8 cellular contexts compared by ENCODE assay signal in the genomic region with DNA sequence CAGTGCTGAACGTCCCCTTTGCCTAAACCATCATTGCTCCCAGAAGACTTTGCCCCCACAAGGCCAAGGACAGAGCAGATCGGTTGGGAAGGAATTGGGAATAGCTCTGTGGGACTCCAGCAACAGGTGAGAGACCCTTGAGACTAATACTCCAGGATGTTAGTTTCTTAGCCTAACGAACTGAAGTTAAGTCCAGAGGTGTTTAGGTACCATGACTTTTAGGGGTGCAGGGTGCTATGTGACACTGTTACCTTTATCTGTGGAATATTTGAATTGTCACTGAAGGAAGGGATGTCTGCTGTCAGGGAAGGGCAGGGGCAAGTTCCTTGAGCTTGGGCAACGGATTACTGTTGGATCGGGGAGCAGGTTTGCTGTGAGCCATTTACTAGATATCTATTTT. TPM values are rescaled to one million over a fixed set of nuclear protein-coding genes. Genes with fewer than 3 reads are reported as not detected.
DNase-seq lines count a peak whose midpoint lies in the region; ATAC-seq and TF ChIP-seq lines count a peak whose summit lies in the region.
"Had no signal": no experiment of that assay in that cellular context is flagged by ENCODE, and none has a peak within 500 bp of the region (broad histone marks: within the 10 kb centered on the region; RNA-seq: fewer than 3 reads in every experiment).

No MANE protein-coding gene starts in this region.

- no peak for ATAC-seq in GM23338
- ATAC-seq in T-cell (replicated peaks in 1 of 4): no peak

- POLR2A ChIA-PET in T-cell (lab: Charles Lee): no interaction called here

- H3F3A ChIP-seq in GM23338 (replicated peaks; ENCODE audit: low read depth): no peaks in the 10 kb centered on the region

- no peak overlapping the region; the same call in 1 of the 2 replicates for H3K27ac ChIP-seq in GM23338 (ENCODE audit: low read depth)

- H3K36me3 ChIP-seq in GM23338 (ENCODE audit: insufficient read depth): no peaks in the 10 kb centered on the region; the same call in 1 of the 2 replicates

- DNase-seq in GM23338 (ENCODE audit: low spot score) (no peak), T-cell (no peak), foreskin fibroblast (no peak), skeletal muscle cell (ENCODE audit: low read depth) (no peak), GM10266 (ENCODE audit: extremely low spot score) (no peak), H4 (ENCODE audit: low spot score) (no peak)
- no peak for DNase-seq in activated naive CD4-positive, alpha-beta T cell treated with Interleukin-2 at 50 U/mL for 16 hours

- CTCF ChIA-PET in T-cell (lab: Charles Lee): interaction anchor here in 1 of 2 donors (1.6 kb wide), 1 partner anchor 9 kb away, joined by 4 read pairs; no protein-coding TSS in a partner anchor

- peaks cover 43% of the 10 kb centered on the region for H3K4me1 ChIP-seq in GM23338 (ENCODE audit: insufficient read depth)

- H3K4me2 ChIP-seq in GM23338: peak overlapping the region; percentile 93

- peaks cover 66% of the 10 kb centered on the region for H3K79me2 ChIP-seq in GM23338 (replicated peaks; ENCODE audit: insufficient read depth)

- no peak overlapping the region for H2AFZ ChIP-seq in GM23338

- peaks cover 14% of the 10 kb centered on the region for H3K27me3 Mint-ChIP-seq in GM23338 (ENCODE audit: insufficient read depth, low read depth, poor library complexity)
- no peaks in the 10 kb centered on the region for H3K27me3 Mint-ChIP-seq in T-cell

- H3K4me1 Mint-ChIP-seq in GM23338 (peaks cover 54% of the 10 kb centered on the region), T-cell (peaks cover 59 to 64% (median 62%) of the 10 kb centered on the region in 3 donors)

- H3K27ac Mint-ChIP-seq in GM23338 (peak overlapping the region; percentile 54; the same call in 1 of the 2 replicates), T-cell (no peak overlapping the region)

- H3K4me3 ChIP-seq in GM23338 (peak overlapping the region; percentile 84), foreskin fibroblast (ENCODE audit: low read depth in 1 of 2, low read length in 2 of 2) (peak overlapping the region; percentile 92 to 97), skeletal muscle cell (ENCODE audit: low read depth, low read length) (peak overlapping the region; percentile 86)

- H3K9me3 Mint-ChIP-seq in GM23338 (peaks cover 14% of the 10 kb centered on the region), T-cell (no peaks in the 10 kb centered on the region)

- peak overlapping the region; percentile 94 for H3K4me3 Mint-ChIP-seq in GM23338
- H3K4me3 Mint-ChIP-seq in T-cell: peak overlapping the region; percentile 55 to 95 (median 89)

- H3K9me2 ChIP-seq in GM23338 (ENCODE audit: insufficient read depth): no peaks in the 10 kb centered on the region

- no peaks in the 10 kb centered on the region for H3K27me3 ChIP-seq in GM23338 (ENCODE audit: insufficient read depth)

- H4K20me1 ChIP-seq in GM23338 (replicated peaks; ENCODE audit: insufficient read depth): peaks cover 27% of the 10 kb centered on the region

- TF ChIP-seq CTCF in GM23338 (conservative IDR thresholded peaks at IDR 0.05; ENCODE audit: low read depth in 2 of 2): no peak
- no peak for TF ChIP-seq CTCF in foreskin fibroblast (IDR thresholded peaks at IDR 0.05; ENCODE audit: low read depth, low read length)
- TF ChIP-seq CTCF in GM10266 (IDR thresholded peaks at IDR 0.05; ENCODE audit: control insufficient read depth, insufficient read depth, low read depth, missing control alignments): no peak

- H3K36me3 Mint-ChIP-seq in GM23338 (ENCODE audit: low read depth) (peaks cover 38% of the 10 kb centered on the region), T-cell (peaks cover 8% of the 10 kb centered on the region)

TF ChIP-seq in GM23338, 12 proteins besides CTCF, POLR2A, EP300 and RAD21 (continues in another document):
- TF ChIP-seq EZH2 (IDR thresholded peaks at IDR 0.05; ENCODE audit: low read depth, unreplicated experiment): no peak
- no peak for TF ChIP-seq EZH2phosphoT487 (IDR thresholded peaks at IDR 0.05; ENCODE audit: unreplicated experiment)
- TF ChIP-seq, protein P1, sequence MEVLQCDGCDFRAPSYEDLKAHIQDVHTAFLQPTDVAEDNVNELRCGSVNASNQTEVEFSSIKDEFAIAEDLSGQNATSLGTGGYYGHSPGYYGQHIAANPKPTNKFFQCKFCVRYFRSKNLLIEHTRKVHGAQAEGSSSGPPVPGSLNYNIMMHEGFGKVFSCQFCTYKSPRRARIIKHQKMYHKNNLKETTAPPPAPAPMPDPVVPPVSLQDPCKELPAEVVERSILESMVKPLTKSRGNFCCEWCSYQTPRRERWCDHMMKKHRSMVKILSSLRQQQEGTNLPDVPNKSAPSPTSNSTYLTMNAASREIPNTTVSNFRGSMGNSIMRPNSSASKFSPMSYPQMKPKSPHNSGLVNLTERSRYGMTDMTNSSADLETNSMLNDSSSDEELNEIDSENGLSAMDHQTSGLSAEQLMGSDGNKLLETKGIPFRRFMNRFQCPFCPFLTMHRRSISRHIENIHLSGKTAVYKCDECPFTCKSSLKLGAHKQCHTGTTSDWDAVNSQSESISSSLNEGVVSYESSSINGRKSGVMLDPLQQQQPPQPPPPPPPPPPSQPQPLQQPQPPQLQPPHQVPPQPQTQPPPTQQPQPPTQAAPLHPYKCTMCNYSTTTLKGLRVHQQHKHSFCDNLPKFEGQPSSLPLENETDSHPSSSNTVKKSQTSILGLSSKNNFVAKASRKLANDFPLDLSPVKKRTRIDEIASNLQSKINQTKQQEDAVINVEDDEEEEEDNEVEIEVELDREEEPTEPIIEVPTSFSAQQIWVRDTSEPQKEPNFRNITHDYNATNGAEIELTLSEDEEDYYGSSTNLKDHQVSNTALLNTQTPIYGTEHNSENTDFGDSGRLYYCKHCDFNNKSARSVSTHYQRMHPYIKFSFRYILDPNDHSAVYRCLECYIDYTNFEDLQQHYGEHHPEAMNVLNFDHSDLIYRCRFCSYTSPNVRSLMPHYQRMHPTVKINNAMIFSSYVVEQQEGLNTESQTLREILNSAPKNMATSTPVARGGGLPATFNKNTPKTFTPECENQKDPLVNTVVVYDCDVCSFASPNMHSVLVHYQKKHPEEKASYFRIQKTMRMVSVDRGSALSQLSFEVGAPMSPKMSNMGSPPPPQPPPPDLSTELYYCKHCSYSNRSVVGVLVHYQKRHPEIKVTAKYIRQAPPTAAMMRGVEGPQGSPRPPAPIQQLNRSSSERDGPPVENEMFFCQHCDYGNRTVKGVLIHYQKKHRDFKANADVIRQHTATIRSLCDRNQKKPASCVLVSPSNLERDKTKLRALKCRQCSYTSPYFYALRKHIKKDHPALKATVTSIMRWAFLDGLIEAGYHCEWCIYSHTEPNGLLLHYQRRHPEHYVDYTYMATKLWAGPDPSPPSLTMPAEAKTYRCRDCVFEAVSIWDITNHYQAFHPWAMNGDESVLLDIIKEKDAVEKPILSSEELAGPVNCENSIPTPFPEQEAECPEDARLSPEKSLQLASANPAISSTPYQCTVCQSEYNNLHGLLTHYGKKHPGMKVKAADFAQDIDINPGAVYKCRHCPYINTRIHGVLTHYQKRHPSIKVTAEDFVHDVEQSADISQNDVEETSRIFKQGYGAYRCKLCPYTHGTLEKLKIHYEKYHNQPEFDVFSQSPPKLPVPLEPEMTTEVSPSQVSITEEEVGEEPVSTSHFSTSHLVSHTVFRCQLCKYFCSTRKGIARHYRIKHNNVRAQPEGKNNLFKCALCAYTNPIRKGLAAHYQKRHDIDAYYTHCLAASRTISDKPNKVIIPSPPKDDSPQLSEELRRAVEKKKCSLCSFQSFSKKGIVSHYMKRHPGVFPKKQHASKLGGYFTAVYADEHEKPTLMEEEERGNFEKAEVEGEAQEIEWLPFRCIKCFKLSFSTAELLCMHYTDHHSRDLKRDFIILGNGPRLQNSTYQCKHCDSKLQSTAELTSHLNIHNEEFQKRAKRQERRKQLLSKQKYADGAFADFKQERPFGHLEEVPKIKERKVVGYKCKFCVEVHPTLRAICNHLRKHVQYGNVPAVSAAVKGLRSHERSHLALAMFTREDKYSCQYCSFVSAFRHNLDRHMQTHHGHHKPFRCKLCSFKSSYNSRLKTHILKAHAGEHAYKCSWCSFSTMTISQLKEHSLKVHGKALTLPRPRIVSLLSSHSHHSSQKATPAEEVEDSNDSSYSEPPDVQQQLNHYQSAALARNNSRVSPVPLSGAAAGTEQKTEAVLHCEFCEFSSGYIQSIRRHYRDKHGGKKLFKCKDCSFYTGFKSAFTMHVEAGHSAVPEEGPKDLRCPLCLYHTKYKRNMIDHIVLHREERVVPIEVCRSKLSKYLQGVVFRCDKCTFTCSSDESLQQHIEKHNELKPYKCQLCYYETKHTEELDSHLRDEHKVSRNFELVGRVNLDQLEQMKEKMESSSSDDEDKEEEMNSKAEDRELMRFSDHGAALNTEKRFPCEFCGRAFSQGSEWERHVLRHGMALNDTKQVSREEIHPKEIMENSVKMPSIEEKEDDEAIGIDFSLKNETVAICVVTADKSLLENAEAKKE (CRISPR knock-in tag; IDR thresholded peaks at IDR 0.05): no peak
- TF ChIP-seq ZNF114 (CRISPR knock-in tag; IDR thresholded peaks at IDR 0.05): no peak
- no peak for TF ChIP-seq POLR2AphosphoS5 (IDR thresholded peaks at IDR 0.05; ENCODE audit: low read depth)

RNA-seq across cellular contexts. Expression of gene BLCAP, which starts 1.9 kb away (rescaled TPM):
- 63.5 and 64.8 TPM in 2 replicates for total RNA-seq in GM23338 (2014; rRNA removed; shearing (Covaris generic))
- polyA plus RNA-seq in GM23338 (2016; fragmentation: Nextera tagmentation; extraction: Ambion mirVana): 58.9 and 62.2 TPM in 2 replicates
- total RNA-seq in T-cell: 10 to 100 TPM; 62.5 to 82.6 (median 80.6) TPM
- 37.1 and 50.3 TPM in 2 replicates for total RNA-seq in H4 (2014; rRNA removed; shearing (Covaris generic))

RNA-seq across cellular contexts. Expression of gene NNAT, which starts 4.8 kb away (rescaled TPM):
- 1.6 and 4.3 TPM in 2 replicates for total RNA-seq in GM23338 (2014; rRNA removed; shearing (Covaris generic))
- 2.8 and 4.9 TPM in 2 replicates for polyA plus RNA-seq in GM23338 (2016; fragmentation: Nextera tagmentation; extraction: Ambion mirVana)
- under 1 TPM in 1 of 5 donors, not detected in 4; 0.20 TPM for total RNA-seq in T-cell
- total RNA-seq in H4 (2014; rRNA removed; shearing (Covaris generic)): not detected in 2 replicates
- total RNA-seq: LHCN-M2 had no signal
